Comparison of ENCODE assay signal across 8 cellular contexts in genomic region chrX:153649178-153649914, GRCh38. TPM values are rescaled to one million over a fixed set of nuclear protein-coding genes. Genes with fewer than 3 reads are reported as not detected.
DNase-seq lines count a peak whose midpoint lies in the region; ATAC-seq and TF ChIP-seq lines count a peak whose summit lies in the region.

No MANE protein-coding gene starts in this region.

- BruUV-seq in Calu3 (replicated peaks; lab: Mats Ljungman, UMichigan) = no TSS peak
- no TSS peak for BruUV-seq in PC-9 (replicated peaks; lab: Mats Ljungman, UMichigan)

- no peak overlapping the region for H4K5ac ChIP-seq in mesendoderm (ENCODE audit: low read length)

- no peak overlapping the region for H2AFZ ChIP-seq in PC-9

- DNase-seq in Calu3 = peak; percentile 36
- no peak for DNase-seq in HFFc6
- peak; percentile 42 to 49 for DNase-seq in PC-9
- DNase-seq in astrocyte of the spinal cord (ENCODE audit: low read depth, low spot score) = no peak
- peak; percentile 79 for DNase-seq in mesendoderm
- no peak for DNase-seq in activated CD4-positive, CD25-positive, alpha-beta regulatory T cell (lab: John Stamatoyannopoulos, UW)

- H2BK15ac ChIP-seq in mesendoderm (replicated peaks; ENCODE audit: low read depth) = no peak overlapping the region

- H3K27me3 ChIP-seq in PC-9 (ENCODE audit: insufficient read depth, low read depth) (peaks cover 11% of the 10 kb centered on the region), mesendoderm (ENCODE audit: insufficient read depth, low read length, poor library complexity) (peaks cover 15% of the 10 kb centered on the region)

- no peak overlapping the region for H3K56ac ChIP-seq in mesendoderm (ENCODE audit: low read length)

- H3K4ac ChIP-seq in mesendoderm (ENCODE audit: low read depth, low read length) = no peak overlapping the region

- no peak overlapping the region for H3K4me2 ChIP-seq in PC-9
- H3K4me2 ChIP-seq in mesendoderm (ENCODE audit: low read length) = no peak overlapping the region

- intact Hi-C loops in Calu3 (cut with micrococcal nuclease; ENCODE audit: unreplicated experiment) (no loop called here), PC-9 (cut with micrococcal nuclease; ENCODE audit: unreplicated experiment) (loop anchor here (5.0 kb wide), 1 partner anchor 37 kb away; no protein-coding TSS in a partner anchor)

- no peak overlapping the region for H3K9ac ChIP-seq in mesendoderm (ENCODE audit: low read length)

- no peaks in the 10 kb centered on the region for H3F3A ChIP-seq in PC-9 (ENCODE audit: insufficient read depth, low read depth)

- H3K9me3 Mint-ChIP-seq in Calu3 (ENCODE audit: low read depth, unreplicated experiment) (no peaks in the 10 kb centered on the region), HFFc6 (no peaks in the 10 kb centered on the region)

- no peak overlapping the region for H3K27ac Mint-ChIP-seq in Calu3 (ENCODE audit: unreplicated experiment)
- no peak overlapping the region for H3K27ac Mint-ChIP-seq in HFFc6

- no peaks in the 10 kb centered on the region for H4K20me1 ChIP-seq in PC-9 (ENCODE audit: insufficient read depth)

- H3K27ac ChIP-seq in PC-9 (no peak overlapping the region), mesendoderm (ENCODE audit: low read depth, low read length) (no peak overlapping the region)

- POLR2A ChIA-PET in PC-9 (lab: Charles Lee; ENCODE audit: unreplicated experiment) = no interaction called here

- no peak overlapping the region for H4K8ac ChIP-seq in mesendoderm (ENCODE audit: low read depth, low read length)

- H3K79me2 ChIP-seq in PC-9 (ENCODE audit: low read depth) (no peaks in the 10 kb centered on the region), mesendoderm (ENCODE audit: control insufficient read depth, insufficient read depth, low read length) (no peaks in the 10 kb centered on the region)

- H3K9me3 ChIP-seq in PC-9 (ENCODE audit: insufficient read depth, low read depth) = no peaks in the 10 kb centered on the region

- CTCF ChIA-PET in Calu3 (lab: Charles Lee) (interaction anchor here (0.6 to 1.0 kb wide), 2 partner anchors 39 to 687 kb away, joined by 4 to 5 read pairs; no protein-coding TSS in a partner anchor), PC-9 (lab: Charles Lee) (interaction anchor here (0.9 kb wide), 1 partner anchor 110 kb away, joined by 5 read pairs; no protein-coding TSS in a partner anchor)

- no peaks in the 10 kb centered on the region for H3K79me1 ChIP-seq in mesendoderm (ENCODE audit: low read length)

- peak; percentile 47 for TF ChIP-seq CTCF in Calu3 (IDR thresholded peaks at IDR 0.05; ENCODE audit: unreplicated experiment)
- TF ChIP-seq CTCF in HFFc6 (IDR thresholded peaks at IDR 0.05) = peak; percentile 56
- TF ChIP-seq CTCF in PC-9 (conservative IDR thresholded peaks at IDR 0.05) = peak; percentile 62
- TF ChIP-seq CTCF in astrocyte of the spinal cord (IDR thresholded peaks at IDR 0.05; ENCODE audit: low read depth, low read length) = peak; percentile 36

- H3K18ac ChIP-seq in mesendoderm (ENCODE audit: low read length) = no peak overlapping the region

- peaks cover 9% of the 10 kb centered on the region for H3K4me1 ChIP-seq in PC-9 (replicated peaks; ENCODE audit: insufficient read depth)
- no peaks in the 10 kb centered on the region for H3K4me1 ChIP-seq in mesendoderm (ENCODE audit: control insufficient read depth, low read depth, low read length)

- H3K23ac ChIP-seq in mesendoderm (ENCODE audit: low read length) = no peak overlapping the region

- H3K36me3 ChIP-seq in PC-9 (ENCODE audit: low read depth) (no peaks in the 10 kb centered on the region), mesendoderm (ENCODE audit: control insufficient read depth, insufficient read depth, low read length) (no peaks in the 10 kb centered on the region)

- H3K36me3 Mint-ChIP-seq in Calu3 (ENCODE audit: insufficient read depth, unreplicated experiment) (no peaks in the 10 kb centered on the region), HFFc6 (ENCODE audit: low read depth) (no peaks in the 10 kb centered on the region)

- H3K4me3 ChIP-seq in PC-9 (no peak overlapping the region), astrocyte of the spinal cord (ENCODE audit: low read depth, low read length) (no peak overlapping the region), mesendoderm (ENCODE audit: low read length) (no peak overlapping the region)

- H3K4me3 Mint-ChIP-seq in Calu3 (ENCODE audit: low read depth, unreplicated experiment) (no peak overlapping the region), HFFc6 (no peak overlapping the region)

- H2BK120ac ChIP-seq in mesendoderm (ENCODE audit: low read depth, low read length) = no peak overlapping the region

- ATAC-seq in HG02623 (IDR thresholded peaks at IDR 0.05; ENCODE audit: unreplicated experiment) = no peak
- ATAC-seq in esophagus mucosa = no peak

- in situ Hi-C loops in astrocyte of the spinal cord (cut with HindIII; ENCODE audit: low sequenced_read_pairs) = no loop called here

- no peaks in the 10 kb centered on the region for H3K9me2 ChIP-seq in PC-9 (ENCODE audit: insufficient read depth)

- H3K4me1 Mint-ChIP-seq in Calu3 (ENCODE audit: low read depth, unreplicated experiment) = peaks cover 7% of the 10 kb centered on the region
- H3K4me1 Mint-ChIP-seq in HFFc6 (ENCODE audit: low read depth) = no peaks in the 10 kb centered on the region

- WGBS in mesendoderm (ENCODE audit: extremely low coverage, insufficient coverage, low lambda C conversion rate) = no CpG with 5 or more reads among the region's 26 CpGs

- H3K27me3 Mint-ChIP-seq in Calu3 (ENCODE audit: unreplicated experiment) (peaks cover 44% of the 10 kb centered on the region), HFFc6 (ENCODE audit: insufficient read depth) (peaks cover 7% of the 10 kb centered on the region)

- no peak overlapping the region for H2BK5ac ChIP-seq in mesendoderm (ENCODE audit: low read length)

- no peak overlapping the region for H2AK5ac ChIP-seq in mesendoderm (ENCODE audit: low read length)

RNA-seq across cellular contexts. Expression of gene DUSP9, which starts 2.3 kb away (rescaled TPM):
- total RNA-seq in Calu3 (2022) (0.19 and 0.27 TPM in 2 replicates), PC-9 (2021) (1.3 and 1.8 TPM in 2 replicates), esophagus mucosa (0.76 TPM)
- not detected for total RNA-seq in HFFc6 (2021; fragmentation: NEBNext Ultra II Directional; extraction: Animal tissue kit (Norgen Biotek cat#: 25700))
- polyA plus RNA-seq in mesendoderm (2013, experiment 1 of 2) = 0.51 TPM
- polyA plus RNA-seq in mesendoderm (2013, experiment 2 of 2) = 0.42 TPM

RNA-seq across cellular contexts. Expression of gene PNCK, which starts 24.3 kb away (rescaled TPM):
- 1.1 TPM in 1 of 2 replicates, not detected in the other for total RNA-seq in Calu3 (2022)
- total RNA-seq in HFFc6 (2021; fragmentation: NEBNext Ultra II Directional; extraction: Animal tissue kit (Norgen Biotek cat#: 25700)) = under 1 TPM in 2 of 6 experiments, not detected in 4; 0.26 to 0.43 TPM
- total RNA-seq in PC-9 (2021) = 1.0 and 4.4 TPM in 2 replicates
- 0.41 TPM for polyA plus RNA-seq in mesendoderm (2013, experiment 1 of 2)
- polyA plus RNA-seq in mesendoderm (2013, experiment 2 of 2) = 0.39 TPM
- 1.00 TPM for total RNA-seq in esophagus mucosa

RNA-seq across cellular contexts. Expression of gene SLC6A8, which starts 38.4 kb away (rescaled TPM):
- total RNA-seq in Calu3 (2022) (24.6 and 27.4 TPM in 2 replicates), PC-9 (2021) (37.6 and 40.5 TPM in 2 replicates), esophagus mucosa (62.0 TPM)
- total RNA-seq in HFFc6 (2021; fragmentation: NEBNext Ultra II Directional; extraction: Animal tissue kit (Norgen Biotek cat#: 25700)) = 10 to 100 TPM; 14.0 to 33.8 (median 17.7) TPM
- polyA plus RNA-seq in mesendoderm (2013, experiment 1 of 2) = 26.9 TPM
- 27.7 TPM for polyA plus RNA-seq in mesendoderm (2013, experiment 2 of 2)

RNA-seq across cellular contexts. Expression of gene CCNQ, which starts 50.4 kb away (rescaled TPM):
- total RNA-seq in Calu3 (2022) = 17.8 and 18.9 TPM in 2 replicates
- 10 to 100 TPM; 25.7 to 31.9 (median 29.6) TPM for total RNA-seq in HFFc6 (2021; fragmentation: NEBNext Ultra II Directional; extraction: Animal tissue kit (Norgen Biotek cat#: 25700))
- 33.9 and 35.9 TPM in 2 replicates for total RNA-seq in PC-9 (2021)
- 17.9 TPM for polyA plus RNA-seq in mesendoderm (2013, experiment 1 of 2)
- polyA plus RNA-seq in mesendoderm (2013, experiment 2 of 2) = 18.2 TPM
- 18.2 TPM for total RNA-seq in esophagus mucosa

Comparison
In these comparisons a context has a peak if more than half of its experiments do, and no peak if none do; other contexts are left out.
1. DNase-seq: peak in Calu3 (single experiment), PC-9 (2 of 2) and mesendoderm (single experiment); none in HFFc6 (single experiment), astrocyte of the spinal cord (single experiment) and activated CD4-positive, CD25-positive, alpha-beta regulatory T cell (0 of 4).
2. Peak in every context shown above with its lines, with median percentiles within 50 percentile points of each other: CTCF ChIP-seq.